In genomic region chr7:123715198-123715597, GRCh38 we compare ENCODE assay signal across 22 cellular contexts. TPM values are rescaled to one million over a fixed set of nuclear protein-coding genes. Genes with fewer than 3 reads are reported as not detected.
A peak's percentile ranks its signal among the peaks of the same experiment; 100 is the strongest.
DNase-seq lines count a peak whose midpoint lies in the region; ATAC-seq, FAIRE-seq and TF ChIP-seq lines count a peak whose summit lies in the region.
"Had no signal": no experiment of that assay in that cellular context is flagged by ENCODE, and none has a peak within 500 bp of the region (broad histone marks: within the 10 kb centered on the region; RNA-seq: fewer than 3 reads in every experiment).

No MANE protein-coding gene starts in this region.

- H3K27me3 ChIP-seq in RWPE2 (ENCODE audit: insufficient read depth, poor library complexity, severe bottlenecking) (no peaks in the 10 kb centered on the region), foreskin keratinocyte (no peaks in the 10 kb centered on the region), skeletal muscle satellite cell (ENCODE audit: control insufficient read depth, insufficient read depth, low read length) (no peaks in the 10 kb centered on the region)
- H3K27me3 ChIP-seq: gastrocnemius medialis, Peyer's patch, uterus had no signal

- no peak for DNase-seq in H54 (ENCODE audit: insufficient read length, low spot score)
- no peak for DNase-seq in RWPE2 (ENCODE audit: low spot score)
- no peak for DNase-seq in foreskin keratinocyte
- no peak for DNase-seq in activated CD8-positive, alpha-beta memory T cell treated with anti-CD3 and anti-CD28 coated beads, Interleukin-2, amount 50 U/mL, for 48 hours
- DNase-seq in NCI-H2171 treated with DMSO at 0.1 percent for 48 hours (lab: John Stamatoyannopoulos, UW): no peak
- DNase-seq in epidermal melanocyte (ENCODE audit: insufficient read length, low spot score): no peak
- DNase-seq: activated T-cell treated with anti-CD3 and anti-CD28 coated beads for 4 hours, COR-L47, cortex of kidney, erythroblast, gastrocnemius medialis, Kasumi-1, NCI-H1417 treated with DMSO at 0.1 percent for 48 hours, NCI-H2171, NCI-H82, Peyer's patch, uterus had no signal

- ATAC-seq in RWPE2 (ENCODE audit: low read depth) (peak; percentile 39; the same call in 1 of the 3 replicates), foreskin keratinocyte (peak; percentile 34)
- ATAC-seq: activated naive CD4-positive, alpha-beta T cell treated with anti-CD3 and anti-CD28 coated beads, Interleukin-2, amount 50 U/mL, for 72 hours; gastrocnemius medialis; GM12878 had no signal

- no peak overlapping the region for H3K4me3 ChIP-seq in RWPE2 (ENCODE audit: severe bottlenecking)
- peak overlapping the region; percentile 11 for H3K4me3 ChIP-seq in skeletal muscle satellite cell (ENCODE audit: low read length)
- H3K4me3 ChIP-seq: gastrocnemius medialis, GM12878, Peyer's patch, uterus had no signal

- no peak overlapping the region for H3K9ac ChIP-seq in skeletal muscle satellite cell (ENCODE audit: low read depth, low read length)

- FAIRE-seq in H54 (lab: Jason Lieb, UNC): peak; percentile 77
- FAIRE-seq: G401.6, GM12878 had no signal

- H3K27ac ChIP-seq in RWPE2 (ENCODE audit: poor library complexity, severe bottlenecking) (no peak overlapping the region), foreskin keratinocyte (no peak overlapping the region)
- H3K27ac ChIP-seq: gastrocnemius medialis, Peyer's patch, uterus had no signal

- no peak for TF ChIP-seq CTCF in RWPE2 (IDR thresholded peaks at IDR 0.05; ENCODE audit: poor library complexity, severe bottlenecking)
- no peak for TF ChIP-seq CTCF in foreskin keratinocyte (conservative IDR thresholded peaks at IDR 0.05)

- peaks cover 17% of the 10 kb centered on the region for H3K4me1 ChIP-seq in RWPE2 (ENCODE audit: insufficient read depth, poor library complexity, severe bottlenecking)
- H3K4me1 ChIP-seq in foreskin keratinocyte: peaks cover 26% of the 10 kb centered on the region
- peaks cover 50% of the 10 kb centered on the region for H3K4me1 ChIP-seq in skeletal muscle satellite cell (ENCODE audit: control insufficient read depth, insufficient read depth, low read length)
- H3K4me1 ChIP-seq: uterus had no signal

- no peak for TF ChIP-seq POLR2A in H54 (IDR thresholded peaks at IDR 0.05; ENCODE audit: low read depth, low read length)

- peak overlapping the region; percentile 2 for H3K4me2 ChIP-seq in skeletal muscle satellite cell (ENCODE audit: low read length)

- H3K36me3 ChIP-seq in RWPE2 (ENCODE audit: low read depth): 0 out of 2 replicates have a peak, but pooled peaks cover 2% of the 10 kb centered on the region
- no peaks in the 10 kb centered on the region for H3K36me3 ChIP-seq in skeletal muscle satellite cell (ENCODE audit: insufficient read depth, low read length)
- H3K36me3 ChIP-seq: gastrocnemius medialis, Peyer's patch, uterus had no signal

- H3K9me3 ChIP-seq in RWPE2 (ENCODE audit: severe bottlenecking) (no peaks in the 10 kb centered on the region), skeletal muscle satellite cell (replicated peaks; ENCODE audit: low read length) (no peaks in the 10 kb centered on the region)
- H3K9me3 ChIP-seq: gastrocnemius medialis, Peyer's patch, uterus had no signal

RNA-seq across cellular contexts. Expression of gene WASL, which starts 33.6 kb away (rescaled TPM):
- total RNA-seq in foreskin keratinocyte: 34.4 and 35.7 TPM in 2 replicates
- 10.7 and 12.1 TPM in 2 replicates for polyA plus RNA-seq in foreskin keratinocyte
- total RNA-seq in skeletal muscle satellite cell (2012; rRNA removed): 13.3 and 16.2 TPM in 2 replicates

RNA-seq across cellular contexts. Expression of gene LMOD2, which starts 59.5 kb away (rescaled TPM):
- not detected in 2 replicates for total RNA-seq in foreskin keratinocyte
- polyA plus RNA-seq in foreskin keratinocyte: not detected in 2 replicates
- total RNA-seq in skeletal muscle satellite cell (2012; rRNA removed): 0.66 TPM in 1 of 2 replicates, not detected in the other
- total RNA-seq: activated naive CD4-positive, alpha-beta T cell treated with anti-CD3 and anti-CD28 coated beads, Interleukin-2, amount 50 U/mL, for 72 hours; GM12878; liver; Peyer's patch had no signal
- polyA plus RNA-seq: GM12878, liver had no signal
